In genomic region chr22:50612715-50613221, GRCh38 we compare ENCODE assay signal across 1 cellular context.
TF ChIP-seq lines count a peak whose summit lies in the region.

No MANE protein-coding gene starts in this region.

TF ChIP-seq in A549, 52 proteins besides CTCF, POLR2A, EP300 and RAD21 (continued from another document):
- no peak for TF ChIP-seq HOXB13 (CRISPR knock-in tag; IDR thresholded peaks at IDR 0.05; ENCODE audit: low read depth)
- TF ChIP-seq NPAS2 (CRISPR knock-in tag; IDR thresholded peaks at IDR 0.05; ENCODE audit: borderline replicate concordance) = no peak
- TF ChIP-seq RFX5 (IDR thresholded peaks at IDR 0.05) = no peak
- no peak for TF ChIP-seq SMC3 (IDR thresholded peaks at IDR 0.05)
- no peak for TF ChIP-seq TP53 (CRISPR knock-in tag; IDR thresholded peaks at IDR 0.05)
- TF ChIP-seq ESRRA (IDR thresholded peaks at IDR 0.05; ENCODE audit: borderline replicate concordance, low read length) = no peak
- TF ChIP-seq BCL3 (IDR thresholded peaks at IDR 0.05) = no peak
- no peak for TF ChIP-seq FOSB (CRISPR knock-in tag; IDR thresholded peaks at IDR 0.05)
- no peak for TF ChIP-seq RCOR1 (IDR thresholded peaks at IDR 0.05; ENCODE audit: low read depth, low read length)
- no peak for TF ChIP-seq HOXB5 (CRISPR knock-in tag; IDR thresholded peaks at IDR 0.05)
- TF ChIP-seq NR3C1 (IDR thresholded peaks at IDR 0.05) = no peak
- no peak for TF ChIP-seq CBX8 (IDR thresholded peaks at IDR 0.05)
TF ChIP-seq in A549: peak in this region for 0.
